ENCODE assay signal across 9 cellular contexts in genomic region chr11:9780929-9781328, GRCh38.
"Had no signal": no experiment of that assay in that cellular context is flagged by ENCODE, and none has a peak within 500 bp of the region (broad histone marks: within the 10 kb centered on the region; RNA-seq: fewer than 3 reads in every experiment).

No MANE protein-coding gene starts in this region.

- DNase-seq: H9, HCEC 1CT, KBM-7 had no signal

- FAIRE-seq: H1, H54, HepG2 had no signal

- H3K4me3 ChIP-seq: GM23338 had no signal

- H3K4me3 Mint-ChIP-seq: GM23338, H9, IgD-negative memory B cell had no signal

- H3K9me3 Mint-ChIP-seq: GM23338, H9, IgD-negative memory B cell had no signal

- H2AFZ ChIP-seq: GM23338 had no signal

- H3K27me3 Mint-ChIP-seq: IgD-negative memory B cell had no signal

- H3K27ac ChIP-seq: HL-60 had no signal

- H3K4me2 ChIP-seq: GM23338 had no signal

- ATAC-seq: GM23338, HepG2 had no signal

- H3K27ac Mint-ChIP-seq: GM23338, H9, IgD-negative memory B cell had no signal
